In the genomic region with DNA sequence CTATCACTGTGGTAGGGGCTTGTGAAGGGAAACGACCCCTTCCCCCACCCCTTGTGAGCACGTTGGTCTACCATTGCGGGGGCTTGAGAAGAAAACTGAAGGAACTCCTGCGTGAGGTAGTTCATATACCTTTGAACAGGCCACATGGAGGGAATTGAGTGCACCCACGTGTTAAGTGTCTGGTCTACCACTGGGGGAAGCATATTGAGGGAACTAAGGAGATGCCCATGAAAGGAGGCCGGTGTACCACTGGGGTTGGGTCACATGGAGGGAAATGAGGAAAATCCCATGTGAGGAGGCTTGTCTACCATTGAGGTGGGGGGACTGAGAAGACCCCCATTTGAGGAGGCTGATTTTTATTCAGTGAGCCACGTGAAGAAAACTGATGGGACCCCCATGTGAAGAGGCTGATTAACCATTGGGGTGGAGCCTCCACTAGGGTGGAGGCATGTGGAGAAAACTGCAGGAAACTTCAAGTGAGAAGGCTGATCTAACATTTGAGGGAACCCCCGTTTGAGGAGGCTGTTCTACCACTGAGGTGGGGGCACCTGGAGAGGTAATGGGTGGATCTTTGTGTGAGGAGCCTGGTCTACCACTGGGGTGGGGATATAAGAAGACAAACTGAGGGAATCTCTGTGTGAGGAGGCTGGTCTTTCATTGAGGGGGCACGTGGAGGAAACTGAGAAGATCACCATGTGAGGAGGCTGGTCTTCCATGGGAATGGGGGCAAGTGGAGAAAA, we compare ENCODE assay signal across 19 cellular contexts.
DNase-seq lines count a peak whose midpoint lies in the region; ATAC-seq and TF ChIP-seq lines count a peak whose summit lies in the region.
"Had no signal": no experiment of that assay in that cellular context is flagged by ENCODE, and none has a peak within 500 bp of the region (broad histone marks: within the 10 kb centered on the region; RNA-seq: fewer than 3 reads in every experiment).

No MANE protein-coding gene starts in this region.

- H3K9me3 Mint-ChIP-seq in activated B cell treated with CpG ODN at 0.5 μM for 24 hours: peaks cover 54% of the 10 kb centered on the region

- no peak for TF ChIP-seq POLR2A in vagina (IDR thresholded peaks at IDR 0.05)

- no peak for ATAC-seq in activated B cell treated with CpG ODN at 0.5 μM for 24 hours (ENCODE audit: low read depth)
- ATAC-seq in HG02885 (IDR thresholded peaks at IDR 0.05; ENCODE audit: poor library complexity, unreplicated experiment): no peak
- ATAC-seq: CD8-positive, alpha-beta T cell had no signal

- no peaks in the 10 kb centered on the region for H3K36me3 ChIP-seq in left ventricle myocardium inferior
- no peaks in the 10 kb centered on the region for H3K36me3 ChIP-seq in vagina
- H3K36me3 ChIP-seq: uterus had no signal

- H3K4me1 ChIP-seq in left ventricle myocardium inferior (no peaks in the 10 kb centered on the region), vagina (no peaks in the 10 kb centered on the region)
- H3K4me1 ChIP-seq: uterus had no signal

- H3K4me3 ChIP-seq in left ventricle myocardium inferior: no peak overlapping the region
- H3K4me3 ChIP-seq in vagina: no peak overlapping the region
- H3K4me3 ChIP-seq: uterus had no signal

- no peak overlapping the region for H3K27ac ChIP-seq in left ventricle myocardium inferior (replicated peaks)
- no peak overlapping the region for H3K27ac ChIP-seq in vagina
- H3K27ac ChIP-seq: uterus had no signal

- POLR2A ChIA-PET in activated B cell treated with CpG ODN at 0.5 μM for 24 hours (lab: Charles Lee): no interaction called here

- H3K4me3 Mint-ChIP-seq in activated B cell treated with CpG ODN at 0.5 μM for 24 hours: no peak overlapping the region
- H3K4me3 Mint-ChIP-seq: activated naive CD8-positive, alpha-beta T cell treated with anti-CD3 and anti-CD28 coated beads, Interleukin-2, amount 10 ng/mL, durations not matched to agents 7 days and 5 days; CD8-positive, alpha-beta T cell; memory B cell; T-helper 1 cell treated with Interleukin-12 subunit alpha and Interleukin-12 subunit beta and Interleukin-4 antibody, amounts not matched to agents 30 μg/mL and 1 μg/mL, for 36 hours had no signal

- no peak overlapping the region for H3K27ac Mint-ChIP-seq in activated B cell treated with CpG ODN at 0.5 μM for 24 hours
- H3K27ac Mint-ChIP-seq: activated naive CD8-positive, alpha-beta T cell treated with anti-CD3 and anti-CD28 coated beads, Interleukin-2, amount 10 ng/mL, durations not matched to agents 7 days and 5 days; CD8-positive, alpha-beta T cell; memory B cell; T-helper 1 cell treated with Interleukin-12 subunit alpha and Interleukin-12 subunit beta and Interleukin-4 antibody, amounts not matched to agents 30 μg/mL and 1 μg/mL, for 36 hours had no signal

- H3K9me3 ChIP-seq in left ventricle myocardium inferior (replicated peaks) (peaks cover 8% of the 10 kb centered on the region), vagina (no peaks in the 10 kb centered on the region)
- H3K9me3 ChIP-seq: uterus had no signal

- no peaks in the 10 kb centered on the region for H3K4me1 Mint-ChIP-seq in activated B cell treated with CpG ODN at 0.5 μM for 24 hours
- H3K4me1 Mint-ChIP-seq: activated naive CD8-positive, alpha-beta T cell treated with anti-CD3 and anti-CD28 coated beads, Interleukin-2, amount 10 ng/mL, durations not matched to agents 7 days and 5 days; memory B cell had no signal

- no peaks in the 10 kb centered on the region for H3K36me3 Mint-ChIP-seq in activated B cell treated with CpG ODN at 0.5 μM for 24 hours (ENCODE audit: low read depth)
- H3K36me3 Mint-ChIP-seq: activated naive CD8-positive, alpha-beta T cell treated with anti-CD3 and anti-CD28 coated beads, Interleukin-2, amount 10 ng/mL, durations not matched to agents 7 days and 5 days; CD8-positive, alpha-beta T cell; memory B cell had no signal

- DNase-seq in cardiac septum (ENCODE audit: low spot score) (peak; percentile 31), left ventricle myocardium inferior (no peak), activated B cell treated with CpG ODN at 0.5 μM for 24 hours (peak; percentile 6), mesenteric fat pad (ENCODE audit: low spot score) (peak; percentile 43), vagina (ENCODE audit: extremely low spot score in 2 of 2) (peak; percentile 46 to 47)
- DNase-seq in activated CD4-positive, alpha-beta T cell treated with anti-CD3 and anti-CD28 coated beads, Interleukin-2, amount 50 U/mL, for 48 hours: no peak
- DNase-seq: activated CD4-positive, alpha-beta T cell treated with anti-CD3 and anti-CD28 coated beads, Interleukin-2, amount 50 U/mL, for 4 hours; DMS53; GF-D8; HCEC 1CT; NCI-H146; NCI-H524; substantia nigra had no signal

- peaks cover 11% of the 10 kb centered on the region for H3K27me3 Mint-ChIP-seq in activated B cell treated with CpG ODN at 0.5 μM for 24 hours
- H3K27me3 Mint-ChIP-seq: activated naive CD8-positive, alpha-beta T cell treated with anti-CD3 and anti-CD28 coated beads, Interleukin-2, amount 10 ng/mL, durations not matched to agents 7 days and 5 days had no signal

- TF ChIP-seq CTCF in left ventricle myocardium inferior (IDR thresholded peaks at IDR 0.05; ENCODE audit: borderline replicate concordance): no peak
- TF ChIP-seq CTCF in activated B cell treated with CpG ODN at 0.5 μM for 24 hours (IDR thresholded peaks at IDR 0.05): no peak
- TF ChIP-seq CTCF in vagina (IDR thresholded peaks at IDR 0.05): no peak

- CTCF ChIA-PET in activated B cell treated with CpG ODN at 0.5 μM for 24 hours (lab: Charles Lee): no interaction called here

- intact Hi-C loops in cardiac septum (cut with DNase I): no loop called here
- intact Hi-C loops in left ventricle myocardium inferior (cut with micrococcal nuclease): no loop called here
- intact Hi-C loops in activated B cell treated with CpG ODN at 0.5 μM for 24 hours (cut with micrococcal nuclease): no loop called here
- intact Hi-C loops in vagina (cut with DNase I): no loop called here

- H3K27me3 ChIP-seq in left ventricle myocardium inferior (ENCODE audit: low read depth) (peaks cover 45% of the 10 kb centered on the region), vagina (no peaks in the 10 kb centered on the region)
- H3K27me3 ChIP-seq: uterus had no signal

Comparison
In these comparisons a context has a peak if more than half of its experiments do, and no peak if none do; other contexts are left out.
1. DNase-seq: peak in cardiac septum (single experiment), activated B cell treated with CpG ODN at 0.5 μM for 24 hours (single experiment), mesenteric fat pad (single experiment) and vagina (2 of 2); none in left ventricle myocardium inferior (single experiment) and activated CD4-positive, alpha-beta T cell treated with anti-CD3 and anti-CD28 coated beads, Interleukin-2, amount 50 U/mL, for 48 hours (0 of 2).